In genomic region chr5:181181650-181182565, GRCh38 we compare ENCODE assay signal across 8 cellular contexts. TPM values are rescaled to one million over a fixed set of nuclear protein-coding genes. Genes with fewer than 3 reads are reported as not detected.
DNase-seq lines count a peak whose midpoint lies in the region; ATAC-seq and TF ChIP-seq lines count a peak whose summit lies in the region.

No MANE protein-coding gene starts in this region.

- peaks cover 25% of the 10 kb centered on the region for H3K4me1 Mint-ChIP-seq in activated CD4-positive, alpha-beta T cell treated with anti-CD3 and anti-CD28 coated beads for 36 hours

- no peak for TF ChIP-seq EP300 in esophagus muscularis mucosa (IDR thresholded peaks at IDR 0.05)

- DNase-seq in AG08396 (ENCODE audit: low spot score) (peak; percentile 61), esophagus muscularis mucosa (ENCODE audit: extremely low spot score) (no peak), omental fat pad (ENCODE audit: low spot score) (no peak), T1000 (lab: John Stamatoyannopoulos, UW) (no peak), Kasumi-1 (lab: John Stamatoyannopoulos, UW) (no peak)
- peak; percentile 78 for DNase-seq in activated CD4-positive, alpha-beta T cell treated with anti-CD3 and anti-CD28 coated beads for 36 hours

- 55% methylated on average over 25 of the region's 25 CpGs for WGBS in esophagus muscularis mucosa

- no peak for TF ChIP-seq POLR2A in esophagus muscularis mucosa (IDR thresholded peaks at IDR 0.05; ENCODE audit: low read depth)

- CTCF ChIA-PET in activated CD4-positive, alpha-beta T cell treated with anti-CD3 and anti-CD28 coated beads for 36 hours (lab: Charles Lee) = interaction anchor here (4.2 kb wide), 1 partner anchor 8 kb away, joined by 36 read pairs; no protein-coding TSS in a partner anchor

- peak overlapping the region in 1 of 4 donors; percentile 55 for H3K27ac ChIP-seq in esophagus muscularis mucosa (replicated peaks in 1 of 4)

- no peak overlapping the region for H3K4me3 Mint-ChIP-seq in activated CD4-positive, alpha-beta T cell treated with anti-CD3 and anti-CD28 coated beads for 36 hours

- intact Hi-C loops in activated CD4-positive, alpha-beta T cell treated with anti-CD3 and anti-CD28 coated beads for 36 hours (cut with DNase I, micrococcal nuclease) = no loop called here
- intact Hi-C loops in esophagus muscularis mucosa (cut with DNase I) = no loop called here

- H3K9me3 Mint-ChIP-seq in activated CD4-positive, alpha-beta T cell treated with anti-CD3 and anti-CD28 coated beads for 36 hours (ENCODE audit: low read depth) = no peaks in the 10 kb centered on the region

- no peak overlapping the region for H3K27ac Mint-ChIP-seq in activated CD4-positive, alpha-beta T cell treated with anti-CD3 and anti-CD28 coated beads for 36 hours

- H3K9me3 ChIP-seq in esophagus muscularis mucosa = no peaks in the 10 kb centered on the region

- peak; percentile 65 for ATAC-seq in GM19324 (IDR thresholded peaks at IDR 0.05; ENCODE audit: low FRiP score, unreplicated experiment)
- ATAC-seq in HG03432 (IDR thresholded peaks at IDR 0.05; ENCODE audit: unreplicated experiment) = peak; percentile 47
- ATAC-seq in activated CD4-positive, alpha-beta T cell treated with anti-CD3 and anti-CD28 coated beads for 36 hours = peak; percentile 63
- peak; percentile 65 for ATAC-seq in omental fat pad (ENCODE audit: low FRiP score)

- H3K4me1 ChIP-seq in esophagus muscularis mucosa = peaks cover 5 to 29% (median 13%) of the 10 kb centered on the region in 4 donors

- H3K4me3 ChIP-seq in esophagus muscularis mucosa = no peak overlapping the region

- no peaks in the 10 kb centered on the region for H3K27me3 Mint-ChIP-seq in activated CD4-positive, alpha-beta T cell treated with anti-CD3 and anti-CD28 coated beads for 36 hours

- H3K27me3 ChIP-seq in esophagus muscularis mucosa = peaks cover 0 to 7% (median 0%) of the 10 kb centered on the region in 4 donors

- peak; percentile 75 to 84 (median 83) for TF ChIP-seq CTCF in esophagus muscularis mucosa (IDR thresholded peaks at IDR 0.05)
- TF ChIP-seq CTCF in omental fat pad (IDR thresholded peaks at IDR 0.05) = peak in 1 of 3 donors; percentile 17

- POLR2A ChIA-PET in activated CD4-positive, alpha-beta T cell treated with anti-CD3 and anti-CD28 coated beads for 36 hours (lab: Charles Lee) = interaction anchor here (0.5 kb wide), 1 partner anchor 1326 kb away, joined by 4 read pairs; no protein-coding TSS in a partner anchor

- H3K36me3 ChIP-seq in esophagus muscularis mucosa = no peaks in the 10 kb centered on the region

- no peaks in the 10 kb centered on the region for H3K36me3 Mint-ChIP-seq in activated CD4-positive, alpha-beta T cell treated with anti-CD3 and anti-CD28 coated beads for 36 hours (ENCODE audit: low read depth)

RNA-seq across cellular contexts. Expression of gene TRIM7, which starts 23.1 kb away (rescaled TPM):
- total RNA-seq in activated CD4-positive, alpha-beta T cell treated with anti-CD3 and anti-CD28 coated beads for 36 hours = 1 to 10 TPM; 1.4 to 1.6 TPM
- total RNA-seq in esophagus muscularis mucosa (1 to 10 TPM; 2.1 to 5.8 (median 3.4) TPM), omental fat pad (1 to 10 TPM in 2 of 4 donors, under 1 TPM in 2; 0.79 to 2.9 (median 1.1) TPM)

RNA-seq across cellular contexts. Expression of gene OR2V2, which starts 34.5 kb away (rescaled TPM):
- not detected for total RNA-seq in activated CD4-positive, alpha-beta T cell treated with anti-CD3 and anti-CD28 coated beads for 36 hours
- not detected for total RNA-seq in esophagus muscularis mucosa
- total RNA-seq in omental fat pad = not detected

RNA-seq across cellular contexts. Expression of gene TRIM41, which starts 41.2 kb away (rescaled TPM):
- 10 to 100 TPM; 27.0 to 30.7 TPM for total RNA-seq in activated CD4-positive, alpha-beta T cell treated with anti-CD3 and anti-CD28 coated beads for 36 hours
- total RNA-seq in esophagus muscularis mucosa (10 to 100 TPM in 3 of 4 donors, 1 to 10 TPM in 1; 9.8 to 22.4 (median 18.2) TPM), omental fat pad (10 to 100 TPM in 3 of 4 donors, 1 to 10 TPM in 1; 9.8 to 16.4 (median 12.6) TPM)

RNA-seq across cellular contexts. Expression of gene OR2V1, which starts 50.9 kb away (rescaled TPM):
- not detected for total RNA-seq in activated CD4-positive, alpha-beta T cell treated with anti-CD3 and anti-CD28 coated beads for 36 hours
- not detected for total RNA-seq in esophagus muscularis mucosa
- total RNA-seq in omental fat pad = not detected

Comparison
In these comparisons a context has a peak if more than half of its experiments do, and no peak if none do; other contexts are left out.
1. DNase-seq: peak in AG08396 (single experiment) and activated CD4-positive, alpha-beta T cell treated with anti-CD3 and anti-CD28 coated beads for 36 hours (single experiment); none in esophagus muscularis mucosa (single experiment), omental fat pad (single experiment), T1000 (single experiment) and Kasumi-1 (0 of 2).
2. Peak in every context shown above with its lines, with median percentiles within 50 percentile points of each other: ATAC-seq.